Comparison of ENCODE assay signal across 22 cellular contexts in genomic region chr11:100072131-100072530, GRCh38.
"Had no signal": no experiment of that assay in that cellular context is flagged by ENCODE, and none has a peak within 500 bp of the region (broad histone marks: within the 10 kb centered on the region; RNA-seq: fewer than 3 reads in every experiment).

No MANE protein-coding gene starts in this region.

- H3K27me3 ChIP-seq: esophagus muscularis mucosa, foreskin keratinocyte, heart left ventricle, neutrophil, right lobe of liver had no signal

- H3K36me3 ChIP-seq: esophagus muscularis mucosa, heart left ventricle, neutrophil, right lobe of liver, thoracic aorta had no signal

- DNase-seq: activated CD4-positive, alpha-beta T cell treated with anti-CD3 and anti-CD28 coated beads, Interleukin-2, amount 50 U/mL, for 1 hour; activated CD8-positive, alpha-beta T cell treated with anti-CD3 and anti-CD28 coated beads for 36 hours; activated gamma-delta T cell treated with Interleukin-2 at 50 U/mL for 16 hours; activated naive CD4-positive, alpha-beta T cell treated with anti-CD3 and anti-CD28 coated beads, Interleukin-2, amount 50 U/mL, for 16 hours; activated naive CD8-positive, alpha-beta T cell treated with anti-CD3 and anti-CD28 coated beads, Interleukin-2, amount 50 U/mL, for 24 hours; activated T-cell treated with anti-CD3 and anti-CD28 coated beads, Interleukin-2, amount 50 U/mL, for 4 hours; amygdala; central memory CD4-positive, alpha-beta T cell; foreskin keratinocyte; heart left ventricle; islet precursor cell; left ventricle myocardium superior; right lobe of liver; stimulated activated CD4-positive, alpha-beta T cell treated with anti-CD3 and anti-CD28 coated beads, Interleukin-4, amount 100 ng/mL, for 24 hours; T-helper 2 cell; trophoblast cell had no signal

- H3K4me3 ChIP-seq: esophagus muscularis mucosa, heart left ventricle, right lobe of liver, thoracic aorta had no signal

- ATAC-seq: activated CD8-positive, alpha-beta T cell treated with anti-CD3 and anti-CD28 coated beads for 36 hours; activated naive CD8-positive, alpha-beta T cell treated with anti-CD3 and anti-CD28 coated beads, Interleukin-2, amount 50 U/mL, for 24 hours; activated T-cell treated with anti-CD3 and anti-CD28 coated beads, Interleukin-2, amount 50 U/mL, for 4 hours; activated T-helper 17 cell treated with anti-CD3 and anti-CD28 coated beads, Interleukin-2, amount 50 U/mL, for 72 hours; foreskin keratinocyte; heart left ventricle; left ventricle myocardium superior; right lobe of liver; stimulated activated effector memory CD8-positive, alpha-beta T cell treated with anti-CD3 and anti-CD28 coated beads, Interleukin-12 subunit alpha, Interleukin-12 subunit beta, amount 100 ng/mL, for 72 hours had no signal

- H3K4me1 ChIP-seq: foreskin keratinocyte, heart left ventricle, right lobe of liver had no signal

- H3K9me3 ChIP-seq: esophagus muscularis mucosa, heart left ventricle, neutrophil, right lobe of liver, thoracic aorta had no signal

- FAIRE-seq: urothelium cell line had no signal

- H3K27ac ChIP-seq: esophagus muscularis mucosa, foreskin keratinocyte, heart left ventricle, neutrophil, right lobe of liver, thoracic aorta had no signal
